1 cellular context compared by ENCODE assay signal in the genomic region with DNA sequence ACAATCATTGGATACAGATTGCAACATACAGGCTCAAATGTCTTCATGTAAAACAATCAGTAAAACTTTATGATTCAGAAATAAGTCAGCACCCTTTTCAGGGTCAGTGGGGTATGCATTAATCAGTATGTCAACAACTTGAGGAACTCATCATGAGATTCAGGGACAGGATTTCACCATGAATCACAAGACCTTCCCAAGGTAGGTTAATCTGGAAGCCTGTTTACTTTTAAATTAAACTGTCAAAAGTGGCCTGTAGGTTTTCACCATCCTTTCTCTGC.
TF ChIP-seq lines count a peak whose summit lies in the region.

No MANE protein-coding gene starts in this region.

TF ChIP-seq in HepG2, 621 proteins besides CTCF, POLR2A, EP300 and RAD21 (continued from another document):
- TF ChIP-seq HHEX (CRISPR knock-in tag; IDR thresholded peaks at IDR 0.05) (no peak), HCFC1 (IDR thresholded peaks at IDR 0.05; ENCODE audit: low read depth, low read length) (no peak), PAX8 (CRISPR knock-in tag; IDR thresholded peaks at IDR 0.05; ENCODE audit: borderline replicate concordance) (no peak), RFXAP (CRISPR knock-in tag; IDR thresholded peaks at IDR 0.05; ENCODE audit: borderline replicate concordance) (no peak)
TF ChIP-seq in HepG2: peak in this region for 0.
